In genomic region chr2:72934683-72935610, GRCh38 we compare ENCODE assay signal across 9 cellular contexts. TPM values are rescaled to one million over a fixed set of nuclear protein-coding genes. Genes with fewer than 3 reads are reported as not detected.
A peak's percentile ranks its signal among the peaks of the same experiment; 100 is the strongest.
DNase-seq lines count a peak whose midpoint lies in the region; ATAC-seq and TF ChIP-seq lines count a peak whose summit lies in the region.
"Had no signal": no experiment of that assay in that cellular context is flagged by ENCODE, and none has a peak within 500 bp of the region (broad histone marks: within the 10 kb centered on the region; RNA-seq: fewer than 3 reads in every experiment).

No MANE protein-coding gene starts in this region.

- H3K9me3 ChIP-seq in RWPE2 (ENCODE audit: severe bottlenecking): no peaks in the 10 kb centered on the region
- H3K9me3 ChIP-seq in GM23248 (ENCODE audit: low read depth): no peaks in the 10 kb centered on the region

- no peak for DNase-seq in HFF-Myc (ENCODE audit: extremely low read depth, low read depth)
- DNase-seq in RWPE2 (ENCODE audit: low spot score): no peak
- no peak for DNase-seq in mesothelial cell of epicardium (ENCODE audit: low spot score in 2 of 2, unreplicated experiment in 2 of 2)
- DNase-seq in GM23248: no peak
- no peak for DNase-seq in pons (ENCODE audit: low spot score)
- no peak for DNase-seq in NCI-H1048 (lab: John Stamatoyannopoulos, UW)
- DNase-seq in activated naive CD4-positive, alpha-beta T cell (lab: John Stamatoyannopoulos, UW): no peak

- ATAC-seq in RWPE2 (ENCODE audit: low read depth): peak; percentile 65

- H3K27me3 ChIP-seq in RWPE2 (ENCODE audit: insufficient read depth, poor library complexity, severe bottlenecking) (no peaks in the 10 kb centered on the region), GM23248 (replicated peaks; ENCODE audit: insufficient read depth) (0 out of 2 replicates have a peak, but pooled peaks cover 3% of the 10 kb centered on the region)

- no peaks in the 10 kb centered on the region for H3K9me3 Mint-ChIP-seq in mesothelial cell of epicardium

- in situ Hi-C loops in GM23248 (cut with MboI): no loop called here

- peak; percentile 45; the same call in 1 of the 2 replicates for TF ChIP-seq CTCF in GM12874 (IDR thresholded peaks at IDR 0.05; ENCODE audit: insufficient read depth, low read depth, low read length)
- peak; percentile 16 for TF ChIP-seq CTCF in HFF-Myc (IDR thresholded peaks at IDR 0.05; ENCODE audit: low read depth, low read length, missing control alignments)
- peak; percentile 13 for TF ChIP-seq CTCF in RWPE2 (IDR thresholded peaks at IDR 0.05; ENCODE audit: poor library complexity, severe bottlenecking)
- peak; percentile 18 for TF ChIP-seq CTCF in mesothelial cell of epicardium (IDR thresholded peaks at IDR 0.05; ENCODE audit: unreplicated experiment)

- H3K4me2 ChIP-seq in GM23248 (ENCODE audit: unreplicated experiment): no peak overlapping the region

- peaks cover 3% of the 10 kb centered on the region for H3K4me1 Mint-ChIP-seq in mesothelial cell of epicardium

- no peaks in the 10 kb centered on the region for H3F3A ChIP-seq in GM23248 (ENCODE audit: insufficient read depth)

- H3K36me3 ChIP-seq in RWPE2 (ENCODE audit: low read depth) (no peaks in the 10 kb centered on the region), GM23248 (ENCODE audit: low read depth) (no peaks in the 10 kb centered on the region)

- no peaks in the 10 kb centered on the region for H3K36me3 Mint-ChIP-seq in mesothelial cell of epicardium

- H3K4me3 Mint-ChIP-seq in mesothelial cell of epicardium: no peak overlapping the region

- H3K4me1 ChIP-seq in RWPE2 (ENCODE audit: insufficient read depth, poor library complexity, severe bottlenecking) (peaks cover 5% of the 10 kb centered on the region), GM23248 (ENCODE audit: insufficient read depth) (peaks cover 14% of the 10 kb centered on the region)

- no peak overlapping the region for H3K9ac ChIP-seq in GM23248

- WGBS in GM23248 (ENCODE audit: low coverage in 1 of 2, low lambda C conversion rate in 2 of 2, missing lambda C conversion rate in 2 of 2), 2 experiments: 84 to 88% methylated on average over 14 of the region's 14 CpGs

- no peaks in the 10 kb centered on the region for H3K9me2 ChIP-seq in GM23248 (ENCODE audit: insufficient read depth)

- no peak overlapping the region for H3K4me3 ChIP-seq in HFF-Myc (replicated peaks; ENCODE audit: low read depth, low read length)
- H3K4me3 ChIP-seq in RWPE2 (ENCODE audit: severe bottlenecking): no peak overlapping the region
- no peak overlapping the region for H3K4me3 ChIP-seq in GM23248

- H3K27ac ChIP-seq in RWPE2 (ENCODE audit: poor library complexity, severe bottlenecking) (no peak overlapping the region), GM23248 (no peak overlapping the region)

- no peak overlapping the region for H2AFZ ChIP-seq in GM23248

- H3K27me3 Mint-ChIP-seq in mesothelial cell of epicardium (ENCODE audit: low read depth): peaks cover 27% of the 10 kb centered on the region

- H3K79me2 ChIP-seq in GM23248 (ENCODE audit: insufficient read depth): no peaks in the 10 kb centered on the region

- no peaks in the 10 kb centered on the region for H4K20me1 ChIP-seq in GM23248 (ENCODE audit: insufficient read depth)

- H3K27ac Mint-ChIP-seq in mesothelial cell of epicardium: no peak overlapping the region

RNA-seq across cellular contexts. Expression of gene EMX1, which starts 17.6 kb away (rescaled TPM):
- 0.09 TPM in 2 of 3 replicates, not detected in the other for total RNA-seq in mesothelial cell of epicardium
- total RNA-seq in GM23248 (2014; rRNA removed; shearing (Covaris generic)): not detected in 2 replicates
- polyA plus RNA-seq in GM23248 (2016; fragmentation: Nextera tagmentation; extraction: Ambion mirVana): not detected in 2 replicates
- total RNA-seq: endothelial cell of umbilical vein had no signal
- polyA plus RNA-seq: endothelial cell of umbilical vein had no signal

RNA-seq across cellular contexts. Expression of gene SPR, which starts 47.7 kb away (rescaled TPM):
- 11.4 to 13.8 TPM (median 12.5 TPM) in 3 replicates for total RNA-seq in mesothelial cell of epicardium
- 21.1 and 39.0 TPM in 2 replicates for total RNA-seq in GM23248 (2014; rRNA removed; shearing (Covaris generic))
- polyA plus RNA-seq in GM23248 (2016; fragmentation: Nextera tagmentation; extraction: Ambion mirVana): 17.1 and 19.6 TPM in 2 replicates
